In genomic region chr12:46494424-46494823, GRCh38 we compare ENCODE assay signal across 1 cellular context.
TF ChIP-seq lines count a peak whose summit lies in the region.

No MANE protein-coding gene starts in this region.

TF ChIP-seq in HepG2, 621 proteins besides CTCF, POLR2A, EP300 and RAD21 (continued from another document and continues in another):
- TF ChIP-seq, protein P1, sequence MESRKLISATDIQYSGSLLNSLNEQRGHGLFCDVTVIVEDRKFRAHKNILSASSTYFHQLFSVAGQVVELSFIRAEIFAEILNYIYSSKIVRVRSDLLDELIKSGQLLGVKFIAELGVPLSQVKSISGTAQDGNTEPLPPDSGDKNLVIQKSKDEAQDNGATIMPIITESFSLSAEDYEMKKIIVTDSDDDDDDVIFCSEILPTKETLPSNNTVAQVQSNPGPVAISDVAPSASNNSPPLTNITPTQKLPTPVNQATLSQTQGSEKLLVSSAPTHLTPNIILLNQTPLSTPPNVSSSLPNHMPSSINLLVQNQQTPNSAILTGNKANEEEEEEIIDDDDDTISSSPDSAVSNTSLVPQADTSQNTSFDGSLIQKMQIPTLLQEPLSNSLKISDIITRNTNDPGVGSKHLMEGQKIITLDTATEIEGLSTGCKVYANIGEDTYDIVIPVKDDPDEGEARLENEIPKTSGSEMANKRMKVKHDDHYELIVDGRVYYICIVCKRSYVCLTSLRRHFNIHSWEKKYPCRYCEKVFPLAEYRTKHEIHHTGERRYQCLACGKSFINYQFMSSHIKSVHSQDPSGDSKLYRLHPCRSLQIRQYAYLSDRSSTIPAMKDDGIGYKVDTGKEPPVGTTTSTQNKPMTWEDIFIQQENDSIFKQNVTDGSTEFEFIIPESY (CRISPR knock-in tag; IDR thresholded peaks at IDR 0.05): no peak
- no peak for TF ChIP-seq ZNF75D (CRISPR knock-in tag; IDR thresholded peaks at IDR 0.05; ENCODE audit: borderline replicate concordance)
- TF ChIP-seq DR1 (CRISPR knock-in tag; IDR thresholded peaks at IDR 0.05): no peak
- TF ChIP-seq HMG20B (CRISPR knock-in tag; conservative IDR thresholded peaks at IDR 0.05): peak; percentile 69; the same call in 1 of the 2 replicates
- no peak for TF ChIP-seq SALL2 (CRISPR knock-in tag; IDR thresholded peaks at IDR 0.05)
- TF ChIP-seq, protein P2, sequence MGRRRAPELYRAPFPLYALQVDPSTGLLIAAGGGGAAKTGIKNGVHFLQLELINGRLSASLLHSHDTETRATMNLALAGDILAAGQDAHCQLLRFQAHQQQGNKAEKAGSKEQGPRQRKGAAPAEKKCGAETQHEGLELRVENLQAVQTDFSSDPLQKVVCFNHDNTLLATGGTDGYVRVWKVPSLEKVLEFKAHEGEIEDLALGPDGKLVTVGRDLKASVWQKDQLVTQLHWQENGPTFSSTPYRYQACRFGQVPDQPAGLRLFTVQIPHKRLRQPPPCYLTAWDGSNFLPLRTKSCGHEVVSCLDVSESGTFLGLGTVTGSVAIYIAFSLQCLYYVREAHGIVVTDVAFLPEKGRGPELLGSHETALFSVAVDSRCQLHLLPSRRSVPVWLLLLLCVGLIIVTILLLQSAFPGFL (CRISPR knock-in tag; IDR thresholded peaks at IDR 0.05): no peak
- TF ChIP-seq ZNF607 (CRISPR knock-in tag; IDR thresholded peaks at IDR 0.05; ENCODE audit: borderline replicate concordance): no peak
- no peak for TF ChIP-seq ZNF367 (CRISPR knock-in tag; IDR thresholded peaks at IDR 0.05; ENCODE audit: borderline replicate concordance)
- TF ChIP-seq PBX2 (CRISPR knock-in tag; IDR thresholded peaks at IDR 0.05): no peak
- no peak for TF ChIP-seq EEA1 (CRISPR knock-in tag; IDR thresholded peaks at IDR 0.05; ENCODE audit: borderline replicate concordance)
- TF ChIP-seq ZNF383 (CRISPR knock-in tag; IDR thresholded peaks at IDR 0.05; ENCODE audit: borderline replicate concordance): no peak
- TF ChIP-seq ZNF446 (CRISPR knock-in tag; IDR thresholded peaks at IDR 0.05): no peak
- no peak for TF ChIP-seq EHMT2 (IDR thresholded peaks at IDR 0.05; ENCODE audit: borderline replicate concordance, low read depth, low read length)
- no peak for TF ChIP-seq PHF8 (CRISPR knock-in tag; IDR thresholded peaks at IDR 0.05)
- no peak for TF ChIP-seq ZNF709 (CRISPR knock-in tag; IDR thresholded peaks at IDR 0.05)
- TF ChIP-seq HDAC2 (CRISPR knock-in tag; IDR thresholded peaks at IDR 0.05): peak; percentile 60; the same call in 1 of the 2 replicates
- TF ChIP-seq ZNF20 (CRISPR knock-in tag; IDR thresholded peaks at IDR 0.05): no peak
- TF ChIP-seq HMGA1 (CRISPR knock-in tag; conservative IDR thresholded peaks at IDR 0.05): no peak
- TF ChIP-seq ZFP36 (IDR thresholded peaks at IDR 0.05; ENCODE audit: borderline replicate concordance, low read depth, low read length, partially characterized antibody): no peak
- TF ChIP-seq RORA (CRISPR knock-in tag; IDR thresholded peaks at IDR 0.05): no peak
- no peak for TF ChIP-seq CC2D1A (CRISPR knock-in tag; IDR thresholded peaks at IDR 0.05)
- TF ChIP-seq TAF1 (CRISPR knock-in tag; IDR thresholded peaks at IDR 0.05): no peak
- peak; percentile 71; the same call in 1 of the 2 replicates for TF ChIP-seq ZSCAN29 (CRISPR knock-in tag; conservative IDR thresholded peaks at IDR 0.05)
- TF ChIP-seq WIZ (CRISPR knock-in tag; IDR thresholded peaks at IDR 0.05): no peak
- no peak for TF ChIP-seq MED8 (CRISPR knock-in tag; IDR thresholded peaks at IDR 0.05; ENCODE audit: insufficient replicate concordance)
- TF ChIP-seq ZNF7 (CRISPR knock-in tag; IDR thresholded peaks at IDR 0.05): no peak
- no peak for TF ChIP-seq JDP2 (CRISPR knock-in tag; IDR thresholded peaks at IDR 0.05; ENCODE audit: borderline replicate concordance)
- no peak for TF ChIP-seq GLMP (CRISPR knock-in tag; IDR thresholded peaks at IDR 0.05; ENCODE audit: borderline replicate concordance)
- no peak for TF ChIP-seq ZNF577 (CRISPR knock-in tag; IDR thresholded peaks at IDR 0.05; ENCODE audit: borderline replicate concordance, low read depth)
- TF ChIP-seq ATRX (CRISPR knock-in tag; IDR thresholded peaks at IDR 0.05; ENCODE audit: borderline replicate concordance): no peak
- no peak for TF ChIP-seq PHF21A (CRISPR knock-in tag; IDR thresholded peaks at IDR 0.05)
- TF ChIP-seq ZNF569 (CRISPR knock-in tag; IDR thresholded peaks at IDR 0.05; ENCODE audit: borderline replicate concordance): no peak
- TF ChIP-seq ZNF432 (CRISPR knock-in tag; IDR thresholded peaks at IDR 0.05; ENCODE audit: borderline replicate concordance): no peak
- TF ChIP-seq GPN1 (CRISPR knock-in tag; IDR thresholded peaks at IDR 0.05; ENCODE audit: borderline replicate concordance): no peak
- no peak for TF ChIP-seq NRL (CRISPR knock-in tag; IDR thresholded peaks at IDR 0.05; ENCODE audit: borderline replicate concordance)
- no peak for TF ChIP-seq RARG (CRISPR knock-in tag; IDR thresholded peaks at IDR 0.05; ENCODE audit: low read depth)
- no peak for TF ChIP-seq NPAS2 (CRISPR knock-in tag; IDR thresholded peaks at IDR 0.05; ENCODE audit: borderline replicate concordance)
- TF ChIP-seq, protein P3, sequence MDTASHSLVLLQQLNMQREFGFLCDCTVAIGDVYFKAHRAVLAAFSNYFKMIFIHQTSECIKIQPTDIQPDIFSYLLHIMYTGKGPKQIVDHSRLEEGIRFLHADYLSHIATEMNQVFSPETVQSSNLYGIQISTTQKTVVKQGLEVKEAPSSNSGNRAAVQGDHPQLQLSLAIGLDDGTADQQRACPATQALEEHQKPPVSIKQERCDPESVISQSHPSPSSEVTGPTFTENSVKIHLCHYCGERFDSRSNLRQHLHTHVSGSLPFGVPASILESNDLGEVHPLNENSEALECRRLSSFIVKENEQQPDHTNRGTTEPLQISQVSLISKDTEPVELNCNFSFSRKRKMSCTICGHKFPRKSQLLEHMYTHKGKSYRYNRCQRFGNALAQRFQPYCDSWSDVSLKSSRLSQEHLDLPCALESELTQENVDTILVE (CRISPR knock-in tag; IDR thresholded peaks at IDR 0.05): no peak
- TF ChIP-seq, protein P4, sequence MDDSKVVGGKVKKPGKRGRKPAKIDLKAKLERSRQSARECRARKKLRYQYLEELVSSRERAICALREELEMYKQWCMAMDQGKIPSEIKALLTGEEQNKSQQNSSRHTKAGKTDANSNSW (CRISPR knock-in tag; IDR thresholded peaks at IDR 0.05; ENCODE audit: borderline replicate concordance): no peak
- TF ChIP-seq, protein P5, sequence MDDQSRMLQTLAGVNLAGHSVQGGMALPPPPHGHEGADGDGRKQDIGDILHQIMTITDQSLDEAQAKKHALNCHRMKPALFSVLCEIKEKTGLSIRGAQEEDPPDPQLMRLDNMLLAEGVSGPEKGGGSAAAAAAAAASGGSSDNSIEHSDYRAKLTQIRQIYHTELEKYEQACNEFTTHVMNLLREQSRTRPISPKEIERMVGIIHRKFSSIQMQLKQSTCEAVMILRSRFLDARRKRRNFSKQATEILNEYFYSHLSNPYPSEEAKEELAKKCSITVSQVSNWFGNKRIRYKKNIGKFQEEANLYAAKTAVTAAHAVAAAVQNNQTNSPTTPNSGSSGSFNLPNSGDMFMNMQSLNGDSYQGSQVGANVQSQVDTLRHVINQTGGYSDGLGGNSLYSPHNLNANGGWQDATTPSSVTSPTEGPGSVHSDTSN (CRISPR knock-in tag; IDR thresholded peaks at IDR 0.05; ENCODE audit: borderline replicate concordance): no peak
- TF ChIP-seq HES4 (CRISPR knock-in tag; IDR thresholded peaks at IDR 0.05; ENCODE audit: borderline replicate concordance): no peak
- TF ChIP-seq ZNF792 (CRISPR knock-in tag; IDR thresholded peaks at IDR 0.05): 0 out of 2 replicates have a peak, but pooled peaks have one; percentile 24
- TF ChIP-seq SAP130 (CRISPR knock-in tag; IDR thresholded peaks at IDR 0.05; ENCODE audit: low read depth): no peak; the same call in 1 of the 2 replicates
- no peak for TF ChIP-seq FOXP1 (IDR thresholded peaks at IDR 0.05)
- peak; percentile 70; the same call in 1 of the 2 replicates for TF ChIP-seq FOXP1 (CRISPR knock-in tag; IDR thresholded peaks at IDR 0.05)
- TF ChIP-seq ESRRA (CRISPR knock-in tag; IDR thresholded peaks at IDR 0.05; ENCODE audit: low read depth): no peak
- TF ChIP-seq RFXANK (CRISPR knock-in tag; IDR thresholded peaks at IDR 0.05): no peak
- TF ChIP-seq ETS1 (CRISPR knock-in tag; IDR thresholded peaks at IDR 0.05): no peak
- TF ChIP-seq ZNF629 (CRISPR knock-in tag; conservative IDR thresholded peaks at IDR 0.05): no peak
- peak; percentile 68 for TF ChIP-seq GATAD2A (CRISPR knock-in tag; IDR thresholded peaks at IDR 0.05)
- no peak for TF ChIP-seq ZNF841 (CRISPR knock-in tag; IDR thresholded peaks at IDR 0.05; ENCODE audit: borderline replicate concordance)
- TF ChIP-seq ZBTB4 (CRISPR knock-in tag; IDR thresholded peaks at IDR 0.05; ENCODE audit: borderline replicate concordance): no peak
- TF ChIP-seq PAX8 (CRISPR knock-in tag; IDR thresholded peaks at IDR 0.05; ENCODE audit: borderline replicate concordance): no peak
- no peak for TF ChIP-seq ZNF451 (CRISPR knock-in tag; IDR thresholded peaks at IDR 0.05)
- no peak for TF ChIP-seq HIVEP1 (CRISPR knock-in tag; IDR thresholded peaks at IDR 0.05)
- TF ChIP-seq POGK (CRISPR knock-in tag; conservative IDR thresholded peaks at IDR 0.05): no peak
- TF ChIP-seq, protein P6, sequence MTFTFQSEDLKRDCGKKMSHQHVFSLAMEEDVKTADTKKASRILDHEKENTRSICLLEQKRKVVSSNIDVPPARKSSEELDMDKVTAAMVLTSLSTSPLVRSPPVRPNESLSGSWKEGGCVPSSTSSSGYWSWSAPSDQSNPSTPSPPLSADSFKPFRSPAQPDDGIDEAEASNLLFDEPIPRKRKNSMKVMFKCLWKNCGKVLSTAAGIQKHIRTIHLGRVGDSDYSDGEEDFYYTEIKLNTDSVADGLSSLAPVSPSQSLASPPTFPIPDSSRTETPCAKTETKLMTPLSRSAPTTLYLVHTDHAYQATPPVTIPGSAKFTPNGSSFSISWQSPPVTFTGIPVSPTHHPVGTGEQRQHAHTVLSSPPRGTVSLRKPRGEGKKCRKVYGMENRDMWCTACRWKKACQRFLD (CRISPR knock-in tag; IDR thresholded peaks at IDR 0.05; ENCODE audit: borderline replicate concordance): no peak
- no peak for TF ChIP-seq PRMT3 (CRISPR knock-in tag; IDR thresholded peaks at IDR 0.05; ENCODE audit: borderline replicate concordance, low read depth)
